Comparison of ENCODE assay signal across 20 cellular contexts in the genomic region with DNA sequence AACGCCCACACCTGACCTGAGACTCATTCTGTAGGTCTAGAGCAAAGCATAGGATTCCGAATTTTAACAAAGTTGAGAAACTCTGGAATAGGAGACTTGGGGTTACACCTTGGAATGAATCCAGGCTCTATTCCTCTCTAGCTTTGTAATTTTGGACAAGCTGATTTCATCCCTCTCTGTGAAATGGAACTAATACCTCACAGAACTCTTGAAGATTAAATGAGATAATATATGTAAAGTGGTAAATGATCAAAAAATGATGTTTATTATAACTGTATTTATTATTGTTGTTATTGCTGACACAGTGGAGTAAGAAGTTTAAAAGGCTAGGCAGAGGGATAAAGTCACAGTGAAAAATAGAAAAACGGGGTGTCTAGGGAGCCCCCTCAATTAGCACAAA. TPM values are rescaled to one million over a fixed set of nuclear protein-coding genes. Genes with fewer than 3 reads are reported as not detected.
"Had no signal": no experiment of that assay in that cellular context is flagged by ENCODE, and none has a peak within 500 bp of the region (broad histone marks: within the 10 kb centered on the region; RNA-seq: fewer than 3 reads in every experiment).

No MANE protein-coding gene starts in this region.

- H3K27ac ChIP-seq: SJSA1, SK-N-MC had no signal

- H3K27me3 ChIP-seq: MG63, SJSA1 had no signal

- H3K36me3 ChIP-seq: MG63 had no signal

- DNase-seq: KBM-7, MG63, NCI-H1092, NCI-H1105 treated with DMSO at 0.1 percent for 48 hours, NCI-H1436, NCI-H187, NCI-H2029, NCI-H2081 treated with DMSO at 0.1 percent for 48 hours, NCI-H2171, NCI-H226, NCI-H446, NCI-H524 treated with DMSO at 0.1 percent for 48 hours, NCI-H69, Right ventricle myocardium superior, RPMI8226, SIG-M5 had no signal

- H3K9me3 ChIP-seq: MG63, SJSA1 had no signal

- H3K4me3 ChIP-seq: MG63, SJSA1, SK-N-MC had no signal

RNA-seq across cellular contexts. Expression of gene PLEKHS1, which starts 39.5 kb away (rescaled TPM):
- total RNA-seq: HT-29, LHCN-M2, Right ventricle myocardium superior had no signal

RNA-seq across cellular contexts. Expression of gene NRAP, which starts 48.2 kb away (rescaled TPM):
- total RNA-seq: HT-29, LHCN-M2, SJSA1 had no signal
